In the genomic region with DNA sequence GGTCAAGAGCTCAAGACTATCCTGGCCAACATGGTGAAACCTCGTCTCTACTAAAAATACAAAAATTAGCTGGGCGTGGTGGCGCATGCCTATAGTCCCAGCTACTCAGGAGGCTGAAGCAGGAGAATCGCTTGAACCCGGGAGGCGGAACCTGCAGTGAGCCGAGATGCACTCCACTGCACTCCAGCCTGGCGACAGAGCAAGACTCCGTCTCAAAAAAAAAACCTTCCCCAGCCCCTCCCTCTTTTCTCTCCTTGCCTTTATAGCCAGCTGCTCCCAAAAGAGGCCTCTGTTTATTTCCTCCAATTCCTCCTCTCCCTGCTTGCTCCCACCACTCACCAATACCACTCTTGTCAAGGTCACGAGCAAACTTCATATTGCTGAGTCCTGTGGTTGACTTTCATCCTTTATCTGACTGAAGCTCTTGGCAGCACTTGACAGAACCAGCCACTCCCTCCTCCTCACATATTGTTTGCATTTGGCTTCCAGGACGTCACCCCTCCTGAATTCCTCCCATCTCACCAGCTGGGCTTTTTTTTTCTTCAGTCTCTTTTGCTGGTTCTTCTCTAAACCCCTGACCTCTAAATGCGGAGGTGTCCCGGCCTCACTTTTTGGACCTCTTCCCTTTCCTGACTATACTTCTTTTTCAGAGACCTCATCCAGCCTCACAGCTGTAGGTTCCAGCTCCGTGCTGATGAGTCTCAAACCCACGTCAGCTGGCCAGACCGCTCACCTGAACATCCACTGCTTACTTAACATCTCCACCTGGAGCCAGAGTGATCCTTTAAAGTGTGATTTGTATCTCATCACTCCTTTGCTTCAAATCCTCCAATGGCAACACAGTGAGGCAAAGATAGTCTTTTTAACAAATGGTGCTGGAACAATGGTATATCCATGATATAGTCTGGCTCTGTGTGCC, we compare ENCODE assay signal across 14 cellular contexts.
A peak's percentile ranks its signal among the peaks of the same experiment; 100 is the strongest.
DNase-seq lines count a peak whose midpoint lies in the region; ATAC-seq, FAIRE-seq and TF ChIP-seq lines count a peak whose summit lies in the region.
"Had no signal": no experiment of that assay in that cellular context is flagged by ENCODE, and none has a peak within 500 bp of the region (broad histone marks: within the 10 kb centered on the region; RNA-seq: fewer than 3 reads in every experiment).

No MANE protein-coding gene starts in this region.

- POLR2A ChIA-PET in BJ (lab: Charles Lee): interaction anchor here (0.6 kb wide), 1 partner anchor 743 kb away, joined by 4 read pairs; no protein-coding TSS in a partner anchor

- H3K36me3 Mint-ChIP-seq in astrocyte (ENCODE audit: low read depth, unreplicated experiment): no peaks in the 10 kb centered on the region

- H3K4me1 ChIP-seq in astrocyte (ENCODE audit: insufficient read depth, low read length) (peaks cover 6% of the 10 kb centered on the region), left lung (peaks cover 4% of the 10 kb centered on the region in 2 donors)
- H3K4me1 ChIP-seq: adrenal gland, gastroesophageal sphincter had no signal

- peak; percentile 96 for ATAC-seq in left lung
- ATAC-seq in GM19397 (IDR thresholded peaks at IDR 0.05; ENCODE audit: unreplicated experiment): no peak
- ATAC-seq: gastroesophageal sphincter had no signal

- H3K9me3 ChIP-seq in astrocyte (ENCODE audit: insufficient read depth, low read depth, low read length) (no peaks in the 10 kb centered on the region), left lung (no peaks in the 10 kb centered on the region)
- H3K9me3 ChIP-seq: adrenal gland, gastroesophageal sphincter had no signal

- intact Hi-C loops in left lung (cut with DNase I): no loop called here

- peak overlapping the region; percentile 40 for H3K4me2 ChIP-seq in astrocyte (ENCODE audit: low read length)

- H3K27ac Mint-ChIP-seq in astrocyte (ENCODE audit: unreplicated experiment): no peak overlapping the region
- H3K27ac Mint-ChIP-seq: activated CD4-positive, alpha-beta T cell treated with anti-CD3 and anti-CD28 coated beads, Interleukin-2, amount 10 ng/mL, durations not matched to agents 7 days and 5 days had no signal

- TF ChIP-seq CTCF in BJ (IDR thresholded peaks at IDR 0.05; ENCODE audit: insufficient read depth, low read depth, low read length) (no peak), HFF-Myc (IDR thresholded peaks at IDR 0.05; ENCODE audit: low read depth, low read length, missing control alignments) (no peak), astrocyte (IDR thresholded peaks at IDR 0.05; ENCODE audit: insufficient read depth, low read depth, low read length) (no peak), left lung (IDR thresholded peaks at IDR 0.05) (no peak)

- no peaks in the 10 kb centered on the region for H4K20me1 ChIP-seq in astrocyte (ENCODE audit: insufficient read depth, low read length)

- H3K27ac ChIP-seq in astrocyte (ENCODE audit: low read depth, low read length) (no peak overlapping the region), left lung (no peak overlapping the region)
- H3K27ac ChIP-seq: adrenal gland, gastroesophageal sphincter, RWPE1 had no signal

- H3K9ac ChIP-seq in astrocyte (ENCODE audit: low read length): no peak overlapping the region

- no peaks in the 10 kb centered on the region for H3K79me2 ChIP-seq in astrocyte (ENCODE audit: insufficient read depth, low read length)

- DNase-seq in BJ (ENCODE audit: low read depth) (peak; percentile 53), HFF-Myc (ENCODE audit: extremely low read depth, low read depth) (peak; percentile 67), astrocyte (ENCODE audit: low read depth) (peak; percentile 78), left lung (peak in 1 of 2 donors; percentile 55), iPS-NIHi11 (ENCODE audit: low spot score) (no peak), occipital lobe (lab: John Stamatoyannopoulos, UW) (no peak)
- no peak for DNase-seq in stimulated activated CD4-positive, alpha-beta T cell treated with anti-CD3 and anti-CD28 coated beads, Interleukin-4, amount 100 ng/mL, for 4 hours
- DNase-seq: activated CD4-positive, alpha-beta T cell treated with anti-CD3 and anti-CD28 coated beads, Interleukin-2, amount 10 ng/mL, durations not matched to agents 7 days and 5 days; adrenal gland; GOT3; midbrain had no signal

- FAIRE-seq in astrocyte (lab: Jason Lieb, UNC): no peak

- peak overlapping the region; percentile 50 for H2AFZ ChIP-seq in astrocyte (ENCODE audit: low read depth, low read length)

- H3K9me3 Mint-ChIP-seq in astrocyte (ENCODE audit: unreplicated experiment): peaks cover 8% of the 10 kb centered on the region

- H3K4me3 ChIP-seq in BJ (ENCODE audit: low read depth, low read length) (no peak overlapping the region), HFF-Myc (replicated peaks; ENCODE audit: low read depth, low read length) (no peak overlapping the region), astrocyte (ENCODE audit: insufficient read depth, low read depth, low read length) (no peak overlapping the region), left lung (no peak overlapping the region)
- H3K4me3 ChIP-seq: adrenal gland, gastroesophageal sphincter had no signal

- CTCF ChIA-PET in BJ (lab: Yijun Ruan, JAX): interaction anchor here (0.6 to 1.6 kb wide), 7 partner anchors 11 to 186 kb away, joined by 3 to 4 read pairs (median 3); no protein-coding TSS in a partner anchor

- no peaks in the 10 kb centered on the region for H3K4me1 Mint-ChIP-seq in astrocyte (ENCODE audit: low read depth, unreplicated experiment)

- H3K27me3 ChIP-seq in BJ (ENCODE audit: control insufficient read depth, insufficient read depth, low read length): no peaks in the 10 kb centered on the region
- no peaks in the 10 kb centered on the region for H3K27me3 ChIP-seq in astrocyte (ENCODE audit: insufficient read depth, low read length)
- H3K27me3 ChIP-seq in left lung: no peaks in the 10 kb centered on the region
- H3K27me3 ChIP-seq: adrenal gland, gastroesophageal sphincter had no signal

- peaks cover 6% of the 10 kb centered on the region for H3K27me3 Mint-ChIP-seq in astrocyte (ENCODE audit: low read depth, unreplicated experiment)
- H3K27me3 Mint-ChIP-seq: activated CD4-positive, alpha-beta T cell treated with anti-CD3 and anti-CD28 coated beads, Interleukin-2, amount 10 ng/mL, durations not matched to agents 7 days and 5 days had no signal

- no peaks in the 10 kb centered on the region for H3K36me3 ChIP-seq in BJ (ENCODE audit: control insufficient read depth, insufficient read depth, low read length)
- no peaks in the 10 kb centered on the region for H3K36me3 ChIP-seq in astrocyte (ENCODE audit: insufficient read depth, low read length)
- H3K36me3 ChIP-seq in left lung: no peaks in the 10 kb centered on the region
- H3K36me3 ChIP-seq: adrenal gland, gastroesophageal sphincter had no signal

- H3K4me3 Mint-ChIP-seq in astrocyte (ENCODE audit: unreplicated experiment): no peak overlapping the region
- H3K4me3 Mint-ChIP-seq: activated CD4-positive, alpha-beta T cell treated with anti-CD3 and anti-CD28 coated beads, Interleukin-2, amount 10 ng/mL, durations not matched to agents 7 days and 5 days had no signal

Comparison
In these comparisons a context has a peak if more than half of its experiments do, and no peak if none do; other contexts are left out.
1. DNase-seq: peak in BJ (single experiment), HFF-Myc (single experiment) and astrocyte (single experiment); none in iPS-NIHi11 (single experiment), occipital lobe (single experiment) and stimulated activated CD4-positive, alpha-beta T cell treated with anti-CD3 and anti-CD28 coated beads, Interleukin-4, amount 100 ng/mL, for 4 hours (0 of 2).